Comparison of ENCODE assay signal across 1 cellular context in the genomic region with DNA sequence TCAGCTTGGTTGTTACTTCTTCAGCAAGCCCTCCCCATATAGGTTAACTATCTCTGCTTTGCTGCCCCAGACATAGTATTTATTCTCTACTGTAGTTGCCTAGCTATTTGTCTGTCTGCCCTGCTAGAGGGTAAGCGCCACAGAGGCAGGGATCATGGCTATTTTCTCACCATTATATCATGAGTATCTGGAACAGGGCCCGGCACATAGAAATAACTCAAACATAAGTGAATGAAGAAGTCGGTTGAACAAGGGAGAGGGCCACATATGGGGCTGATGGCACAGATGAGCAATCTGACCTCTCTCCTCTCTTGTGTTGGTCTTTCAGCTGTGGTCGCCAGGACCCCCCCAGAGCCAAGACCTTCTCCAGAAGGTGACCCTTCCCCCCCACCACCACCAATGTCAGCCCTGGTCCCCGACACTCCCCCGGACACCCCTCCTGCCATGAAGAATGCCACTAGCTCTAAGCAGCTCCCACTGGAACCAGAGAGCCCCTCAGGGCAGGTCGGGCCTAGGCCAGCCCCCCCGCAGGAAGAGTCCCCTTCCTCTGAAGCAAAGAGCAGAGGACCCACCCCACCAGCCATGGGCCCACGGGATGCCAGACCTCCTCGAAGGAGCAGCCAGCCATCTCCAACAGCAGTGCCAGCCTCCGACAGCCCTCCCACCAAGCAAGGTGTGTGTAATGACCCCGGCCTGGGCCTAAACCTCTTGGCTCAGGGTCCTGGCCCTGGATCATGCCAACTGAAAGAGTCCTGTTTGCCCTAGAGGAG.
TF ChIP-seq lines count a peak whose summit lies in the region.

No MANE protein-coding gene starts in this region.

TF ChIP-seq in IMR-90, 13 proteins besides CTCF, POLR2A, EP300 and RAD21:
- TF ChIP-seq, protein P1, sequence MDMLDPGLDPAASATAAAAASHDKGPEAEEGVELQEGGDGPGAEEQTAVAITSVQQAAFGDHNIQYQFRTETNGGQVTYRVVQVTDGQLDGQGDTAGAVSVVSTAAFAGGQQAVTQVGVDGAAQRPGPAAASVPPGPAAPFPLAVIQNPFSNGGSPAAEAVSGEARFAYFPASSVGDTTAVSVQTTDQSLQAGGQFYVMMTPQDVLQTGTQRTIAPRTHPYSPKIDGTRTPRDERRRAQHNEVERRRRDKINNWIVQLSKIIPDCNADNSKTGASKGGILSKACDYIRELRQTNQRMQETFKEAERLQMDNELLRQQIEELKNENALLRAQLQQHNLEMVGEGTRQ (IDR thresholded peaks at IDR 0.05; ENCODE audit: low read depth, low read length) = no peak
- TF ChIP-seq MXI1 (IDR thresholded peaks at IDR 0.05; ENCODE audit: borderline replicate concordance, low read depth, low read length) (no peak), BHLHE40 (IDR thresholded peaks at IDR 0.05; ENCODE audit: low read depth, low read length) (no peak), NFE2L2 (IDR thresholded peaks at IDR 0.05; ENCODE audit: low read depth, low read length) (no peak), ELK1 (IDR thresholded peaks at IDR 0.05; ENCODE audit: borderline replicate concordance, low read depth, low read length) (no peak), RFX5 (IDR thresholded peaks at IDR 0.05; ENCODE audit: low read depth, low read length) (no peak), RCOR1 (IDR thresholded peaks at IDR 0.05; ENCODE audit: insufficient replicate concordance, low read length) (no peak), MAFK (IDR thresholded peaks at IDR 0.05; ENCODE audit: low read depth, low read length) (no peak), FOS (IDR thresholded peaks at IDR 0.05; ENCODE audit: low read depth, low read length) (no peak), CEBPB (IDR thresholded peaks at IDR 0.05; ENCODE audit: low read depth, low read length) (no peak), MAZ (IDR thresholded peaks at IDR 0.05; ENCODE audit: borderline replicate concordance, low read depth, low read length) (no peak), CHD1 (IDR thresholded peaks at IDR 0.05; ENCODE audit: low read depth, low read length) (no peak), SMC3 (IDR thresholded peaks at IDR 0.05; ENCODE audit: low read depth, low read length) (no peak)
TF ChIP-seq in IMR-90: peak in this region for 0.
